ENCODE assay signal across 8 cellular contexts in the genomic region with DNA sequence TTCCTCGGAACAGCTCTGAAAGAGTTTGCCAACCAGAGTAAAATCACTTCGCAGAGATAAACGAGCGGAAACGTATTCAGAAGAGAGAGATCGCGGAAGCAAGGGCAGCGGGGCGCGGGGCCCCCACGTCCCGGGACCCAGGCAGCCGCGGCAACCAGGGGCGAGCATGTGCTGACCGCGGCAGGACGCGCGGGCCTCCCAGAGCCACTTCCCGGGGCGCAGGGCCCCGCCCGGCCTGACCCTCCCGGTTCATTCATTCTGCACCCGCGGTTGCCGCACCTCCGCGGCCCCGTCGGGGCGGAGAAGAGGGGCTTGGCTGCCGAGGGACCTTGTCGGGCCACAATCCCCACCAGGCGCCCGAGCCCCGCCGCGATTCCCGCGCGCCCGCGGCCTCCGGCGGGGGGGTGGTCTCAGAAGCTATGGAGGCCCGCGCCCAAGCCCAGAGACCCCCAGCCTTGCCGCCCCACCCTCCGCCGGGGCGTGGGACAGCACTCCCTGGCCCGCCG. TPM values are rescaled to one million over a fixed set of nuclear protein-coding genes. Genes with fewer than 3 reads are reported as not detected.
DNase-seq lines count a peak whose midpoint lies in the region; ATAC-seq, FAIRE-seq and TF ChIP-seq lines count a peak whose summit lies in the region.

No MANE protein-coding gene starts in this region.

- FAIRE-seq in endothelial cell of umbilical vein (lab: Jason Lieb, UNC) = peak; percentile 38

- H3K36me3 ChIP-seq in endothelial cell of umbilical vein (ENCODE audit: control insufficient read depth in 2 of 2, extremely low read depth in 1 of 2, insufficient read depth in 2 of 2, low read length in 2 of 2) (no peaks in the 10 kb centered on the region), tibial artery (no peaks in the 10 kb centered on the region)

- peaks cover 55% of the 10 kb centered on the region for H3K79me2 ChIP-seq in endothelial cell of umbilical vein (ENCODE audit: control insufficient read depth, insufficient read depth, low read length)

- no peaks in the 10 kb centered on the region for H3K9me3 ChIP-seq in endothelial cell of umbilical vein (replicated peaks; ENCODE audit: control insufficient read depth, insufficient read depth, low read length)
- H3K9me3 ChIP-seq in tibial artery = no peaks in the 10 kb centered on the region

- peak; percentile 51 for DNase-seq in GM12865 (ENCODE audit: low read depth)
- DNase-seq in Jurkat, Clone E6-1 (ENCODE audit: low read depth, low spot score) = no peak
- DNase-seq in activated CD8-positive, alpha-beta memory T cell treated with anti-CD3 and anti-CD28 coated beads for 24 hours = peak; percentile 73
- peak; percentile 31 for DNase-seq in endothelial cell of umbilical vein (ENCODE audit: low read depth, low spot score)
- DNase-seq in myocyte (ENCODE audit: low read depth) = peak; percentile 24
- DNase-seq in tibial artery = peak in 1 of 2 donors; percentile 74
- DNase-seq in NCI-H2029 (lab: John Stamatoyannopoulos, UW) = no peak

- TF ChIP-seq CTCF in GM12865 (IDR thresholded peaks at IDR 0.05; ENCODE audit: insufficient read depth, low read depth, low read length, missing control alignments) = no peak
- TF ChIP-seq CTCF in endothelial cell of umbilical vein (IDR thresholded peaks at IDR 0.05; ENCODE audit: extremely low read depth in 1 of 2, insufficient read depth in 1 of 2, low read depth in 1 of 2, low read length in 2 of 2) = no peak
- no peak for TF ChIP-seq CTCF in tibial artery (IDR thresholded peaks at IDR 0.05)

- peak overlapping the region; percentile 96 for H3K9ac ChIP-seq in endothelial cell of umbilical vein (replicated peaks; ENCODE audit: extremely low read depth, insufficient read depth, low read length)

- H3K4me1 ChIP-seq in endothelial cell of umbilical vein (ENCODE audit: control insufficient read depth, extremely low read depth, insufficient read depth, low read length) (peaks cover 22% of the 10 kb centered on the region), tibial artery (peaks cover 0 to 49% (median 24%) of the 10 kb centered on the region in 4 donors)

- H3K9me1 ChIP-seq in endothelial cell of umbilical vein (replicated peaks; ENCODE audit: control insufficient read depth, extremely low read depth, insufficient read depth, low read length) = no peaks in the 10 kb centered on the region

- POLR2A ChIA-PET in endothelial cell of umbilical vein (lab: Charles Lee) = no interaction called here

- TF ChIP-seq POLR2A in endothelial cell of umbilical vein (IDR thresholded peaks at IDR 0.05; ENCODE audit: low read depth, low read length) = no peak

- CTCF ChIA-PET in endothelial cell of umbilical vein (lab: Charles Lee) = interaction anchor here (2.4 kb wide), 1 partner anchor 21 kb away, joined by 8 read pairs; no protein-coding TSS in a partner anchor

- dilution Hi-C loops in endothelial cell of umbilical vein (cut with MboI; ENCODE audit: extremely low pct_ligation_motif_present, low sequenced_read_pairs) = no loop called here

- no peak for ATAC-seq in HG03521 (IDR thresholded peaks at IDR 0.05; ENCODE audit: unreplicated experiment)

- H3K27me3 ChIP-seq in endothelial cell of umbilical vein (ENCODE audit: control insufficient read depth in 2 of 2, insufficient read depth in 2 of 2, low read length in 2 of 2) (no peaks in the 10 kb centered on the region), tibial artery (no peaks in the 10 kb centered on the region)

- peak overlapping the region; percentile 91 for H3K4me2 ChIP-seq in endothelial cell of umbilical vein (ENCODE audit: insufficient read depth, low read length)

- H3K4me3 ChIP-seq in GM12865 (ENCODE audit: low read depth, low read length) (peak overlapping the region; percentile 93), endothelial cell of umbilical vein (replicated peaks in 1 of 3; ENCODE audit: insufficient read depth in 1 of 3, low read depth in 1 of 3, low read length in 3 of 3) (peak overlapping the region; percentile 73 to 89 (median 79)), tibial artery (peak overlapping the region; percentile 95 to 100)
- H3K4me3 ChIP-seq in Jurkat, Clone E6-1 (ENCODE audit: low read length) = peak overlapping the region; percentile 85

- H3K27ac ChIP-seq in endothelial cell of umbilical vein (ENCODE audit: insufficient read depth, low read depth, low read length) (peak overlapping the region; percentile 82), tibial artery (peak overlapping the region; percentile 98)

- peaks cover 6% of the 10 kb centered on the region for H4K20me1 ChIP-seq in endothelial cell of umbilical vein (replicated peaks; ENCODE audit: control insufficient read depth, extremely low read depth, insufficient read depth, low read length)

- intact Hi-C loops in endothelial cell of umbilical vein (cut with micrococcal nuclease) (no loop called here), tibial artery (cut with DNase I; ENCODE audit: low total_unique reads) (no loop called here)

- no TSS peak for BruUV-seq in endothelial cell of umbilical vein (replicated peaks; lab: Mats Ljungman, UMichigan)

- H2AFZ ChIP-seq in endothelial cell of umbilical vein (ENCODE audit: low read depth, low read length) = peak overlapping the region; percentile 83

TF ChIP-seq in endothelial cell of umbilical vein, 7 proteins besides CTCF, POLR2A, EP300 and RAD21:
- TF ChIP-seq GATA2 (IDR thresholded peaks at IDR 0.05; ENCODE audit: insufficient read depth, insufficient read length, low read depth, low read length) (no peak), POLR2AphosphoS5 (IDR thresholded peaks at IDR 0.05; ENCODE audit: insufficient read depth, low read depth, low read length) (no peak), FOS (IDR thresholded peaks at IDR 0.05; ENCODE audit: borderline replicate concordance, insufficient read depth, low read length) (no peak), MYC (IDR thresholded peaks at IDR 0.05; ENCODE audit: low read depth, low read length) (no peak), JUN (IDR thresholded peaks at IDR 0.05; ENCODE audit: borderline replicate concordance, insufficient read depth, insufficient read length, low read depth) (no peak), EZH2 (IDR thresholded peaks at IDR 0.05; ENCODE audit: borderline replicate concordance, low read depth, low read length, severe bottlenecking) (no peak)
- TF ChIP-seq, protein P1, sequence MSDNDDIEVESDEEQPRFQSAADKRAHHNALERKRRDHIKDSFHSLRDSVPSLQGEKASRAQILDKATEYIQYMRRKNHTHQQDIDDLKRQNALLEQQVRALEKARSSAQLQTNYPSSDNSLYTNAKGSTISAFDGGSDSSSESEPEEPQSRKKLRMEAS (IDR thresholded peaks at IDR 0.05; ENCODE audit: insufficient read depth, insufficient read length) = no peak

RNA-seq across cellular contexts. Expression of a gene that starts 0.6 kb away (rescaled TPM):
- polyA plus RNA-seq in Jurkat, Clone E6-1 (2012; ENCODE audit: insufficient read depth, insufficient read length) = 167 TPM
- 125 and 130 TPM in 2 replicates for total RNA-seq in endothelial cell of umbilical vein
- polyA plus RNA-seq in endothelial cell of umbilical vein = 52.5 and 59.2 TPM in 2 replicates
- 85.0 and 95.8 TPM in 2 replicates for polyA plus RNA-seq in endothelial cell of umbilical vein (2011; cell fraction: cytosol; rRNA removed)
- 45.3 and 49.5 TPM in 2 replicates for polyA plus RNA-seq in endothelial cell of umbilical vein (2011; cell fraction: nucleus; rRNA removed)
- 182 and 257 TPM in 2 replicates for polyA plus RNA-seq in endothelial cell of umbilical vein (2012)
- 73.6 and 92.5 TPM in 2 replicates for polyA minus RNA-seq in endothelial cell of umbilical vein
- polyA minus RNA-seq in endothelial cell of umbilical vein (2011; cell fraction: cytosol; rRNA and poly(A)+ RNA removed) = 49.9 TPM
- 16.5 and 22.1 TPM in 2 replicates for polyA minus RNA-seq in endothelial cell of umbilical vein (2011; cell fraction: nucleus; rRNA and poly(A)+ RNA removed)
- 40.3 and 57.6 TPM in 2 replicates for total RNA-seq in myocyte
- 84.7 TPM for polyA plus RNA-seq in myocyte (2012)

RNA-seq across cellular contexts. Expression of a gene that starts 26.1 kb away (rescaled TPM):
- 140 TPM for polyA plus RNA-seq in Jurkat, Clone E6-1 (2012; ENCODE audit: insufficient read depth, insufficient read length)
- total RNA-seq in endothelial cell of umbilical vein = 58.0 and 61.2 TPM in 2 replicates
- polyA plus RNA-seq in endothelial cell of umbilical vein = 29.4 and 38.5 TPM in 2 replicates
- polyA plus RNA-seq in endothelial cell of umbilical vein (2011; cell fraction: cytosol; rRNA removed) = 50.4 and 57.9 TPM in 2 replicates
- 34.6 and 44.1 TPM in 2 replicates for polyA plus RNA-seq in endothelial cell of umbilical vein (2011; cell fraction: nucleus; rRNA removed)
- polyA plus RNA-seq in endothelial cell of umbilical vein (2012) = 72.5 and 77.2 TPM in 2 replicates
- polyA minus RNA-seq in endothelial cell of umbilical vein = 30.6 and 31.9 TPM in 2 replicates
- 20.5 TPM for polyA minus RNA-seq in endothelial cell of umbilical vein (2011; cell fraction: cytosol; rRNA and poly(A)+ RNA removed)
- polyA minus RNA-seq in endothelial cell of umbilical vein (2011; cell fraction: nucleus; rRNA and poly(A)+ RNA removed) = 26.4 and 44.3 TPM in 2 replicates
- 79.5 and 80.6 TPM in 2 replicates for total RNA-seq in myocyte
- 27.7 TPM for polyA plus RNA-seq in myocyte (2012)

Comparison
In these comparisons a context has a peak if more than half of its experiments do, and no peak if none do; other contexts are left out.
1. DNase-seq: peak in GM12865 (single experiment), activated CD8-positive, alpha-beta memory T cell treated with anti-CD3 and anti-CD28 coated beads for 24 hours (single experiment), endothelial cell of umbilical vein (single experiment) and myocyte (single experiment); none in Jurkat, Clone E6-1 (single experiment) and NCI-H2029 (single experiment).
2. Peak in every context shown above with its lines, with median percentiles within 50 percentile points of each other: H3K4me3 ChIP-seq.